ENCODE assay signal across 1 cellular context in genomic region chrX:30904632-30905031, GRCh38.
TF ChIP-seq lines count a peak whose summit lies in the region.

No MANE protein-coding gene starts in this region.

TF ChIP-seq in HepG2, 621 proteins besides CTCF, POLR2A, EP300 and RAD21 (continued from another document):
- TF ChIP-seq DRAP1 (CRISPR knock-in tag; IDR thresholded peaks at IDR 0.05) (no peak), EEA1 (CRISPR knock-in tag; IDR thresholded peaks at IDR 0.05; ENCODE audit: borderline replicate concordance) (no peak), RNF219 (CRISPR knock-in tag; IDR thresholded peaks at IDR 0.05) (no peak), SYNCRIP (IDR thresholded peaks at IDR 0.05; ENCODE audit: insufficient read depth, low read depth, low read length) (no peak), SIX1 (CRISPR knock-in tag; IDR thresholded peaks at IDR 0.05; ENCODE audit: borderline replicate concordance) (no peak), ZNF24 (IDR thresholded peaks at IDR 0.05) (no peak), ONECUT2 (CRISPR knock-in tag; IDR thresholded peaks at IDR 0.05) (no peak), HNRNPUL1 (IDR thresholded peaks at IDR 0.05; ENCODE audit: low read depth, low read length) (no peak), PHF21A (CRISPR knock-in tag; IDR thresholded peaks at IDR 0.05) (no peak)
- TF ChIP-seq, protein P1, sequence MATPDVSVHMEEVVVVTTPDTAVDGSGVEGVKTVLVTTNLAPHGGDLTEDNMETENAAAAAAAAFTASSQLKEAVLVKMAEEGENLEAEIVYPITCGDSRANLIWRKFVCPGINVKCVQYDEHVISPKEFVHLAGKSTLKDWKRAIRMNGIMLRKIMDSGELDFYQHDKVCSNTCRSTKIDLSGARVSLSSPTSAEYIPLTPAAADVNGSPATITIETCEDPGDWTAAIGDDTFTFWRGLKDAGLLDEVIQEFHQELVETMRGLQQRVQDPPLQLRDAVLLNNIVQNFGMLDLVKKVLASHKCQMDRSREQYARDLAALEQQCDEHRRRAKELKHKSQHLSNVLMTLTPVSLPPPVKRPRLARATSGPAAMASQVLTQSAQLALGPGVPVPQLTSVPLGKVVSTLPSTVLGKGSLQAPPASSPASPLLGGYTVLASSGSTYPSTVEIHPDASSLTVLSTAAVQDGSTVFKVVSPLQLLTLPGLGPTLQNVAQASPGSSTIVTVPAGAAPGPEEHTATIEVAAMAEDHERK (CRISPR knock-in tag; IDR thresholded peaks at IDR 0.05; ENCODE audit: low read depth), result no peak
- TF ChIP-seq, protein P2, sequence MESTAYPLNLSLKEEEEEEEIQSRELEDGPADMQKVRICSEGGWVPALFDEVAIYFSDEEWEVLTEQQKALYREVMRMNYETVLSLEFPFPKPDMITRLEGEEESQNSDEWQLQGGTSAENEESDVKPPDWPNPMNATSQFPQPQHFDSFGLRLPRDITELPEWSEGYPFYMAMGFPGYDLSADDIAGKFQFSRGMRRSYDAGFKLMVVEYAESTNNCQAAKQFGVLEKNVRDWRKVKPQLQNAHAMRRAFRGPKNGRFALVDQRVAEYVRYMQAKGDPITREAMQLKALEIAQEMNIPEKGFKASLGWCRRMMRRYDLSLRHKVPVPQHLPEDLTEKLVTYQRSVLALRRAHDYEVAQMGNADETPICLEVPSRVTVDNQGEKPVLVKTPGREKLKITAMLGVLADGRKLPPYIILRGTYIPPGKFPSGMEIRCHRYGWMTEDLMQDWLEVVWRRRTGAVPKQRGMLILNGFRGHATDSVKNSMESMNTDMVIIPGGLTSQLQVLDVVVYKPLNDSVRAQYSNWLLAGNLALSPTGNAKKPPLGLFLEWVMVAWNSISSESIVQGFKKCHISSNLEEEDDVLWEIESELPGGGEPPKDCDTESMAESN (CRISPR knock-in tag; conservative IDR thresholded peaks at IDR 0.05), result no peak
